Comparison of ENCODE assay signal across 8 cellular contexts in genomic region chr2:185738679-185739472, GRCh38. TPM values are rescaled to one million over a fixed set of nuclear protein-coding genes. Genes with fewer than 3 reads are reported as not detected.
DNase-seq lines count a peak whose midpoint lies in the region; ATAC-seq, FAIRE-seq and TF ChIP-seq lines count a peak whose summit lies in the region.
"Had no signal": no experiment of that assay in that cellular context is flagged by ENCODE, and none has a peak within 500 bp of the region (broad histone marks: within the 10 kb centered on the region; RNA-seq: fewer than 3 reads in every experiment).

FSIP2 (plus strand) TSS chr2:185738804; CDS start chr2:185738895, 91 bp downstream.

- H3K4me3 ChIP-seq in liver (ENCODE audit: low read depth in 1 of 3, low read length in 3 of 3) = peak within 1 kb of the TSS in 2 of 3 donors; percentile 48 to 49

- TF ChIP-seq CTCF in RWPE1 (conservative IDR thresholded peaks at IDR 0.05; ENCODE audit: low read depth) (peak; percentile 85), liver (IDR thresholded peaks at IDR 0.05; ENCODE audit: low read depth, low read length, missing input control) (peak; percentile 92)

- DNase-seq in RWPE1 (ENCODE audit: low spot score) = peak; percentile 49
- DNase-seq in dermis blood vessel endothelial cell = peak; percentile 65
- DNase-seq in stimulated activated effector memory CD8-positive, alpha-beta T cell treated with anti-CD3 and anti-CD28 coated beads, Interleukin-12 subunit alpha, Interleukin-12 subunit beta, amount 100 ng/mL, for 72 hours (ENCODE audit: low spot score in 2 of 2) = peak in 1 of 2 donors; percentile 52
- no peak for DNase-seq in H54 (ENCODE audit: insufficient read length, low spot score)

- ATAC-seq in GM18519 (IDR thresholded peaks at IDR 0.05; ENCODE audit: low FRiP score, unreplicated experiment) (peak; percentile 98), HG02763 (IDR thresholded peaks at IDR 0.05; ENCODE audit: unreplicated experiment) (peak; percentile 99)
- peak; percentile 70 for ATAC-seq in stimulated activated effector memory CD8-positive, alpha-beta T cell treated with anti-CD3 and anti-CD28 coated beads, Interleukin-12 subunit alpha, Interleukin-12 subunit beta, amount 100 ng/mL, for 72 hours

- no peak within 1 kb of the TSS for H3K4me3 Mint-ChIP-seq in stimulated activated effector memory CD8-positive, alpha-beta T cell treated with anti-CD3 and anti-CD28 coated beads, Interleukin-12 subunit alpha, Interleukin-12 subunit beta, amount 100 ng/mL, for 72 hours
- H3K4me3 Mint-ChIP-seq: activated naive CD4-positive, alpha-beta T cell treated with anti-CD3 and anti-CD28 coated beads, Interleukin-2, amount 50 U/mL, for 24 hours had no signal

- TF ChIP-seq POLR2A in H54 (IDR thresholded peaks at IDR 0.05; ENCODE audit: low read depth, low read length) = no peak

- POLR2A ChIA-PET in RWPE1 (lab: Yijun Ruan, JAX; ENCODE audit: low non-redundant PET) = no interaction called here

- no peak within 1 kb of the TSS for H3K9ac ChIP-seq in liver (ENCODE audit: low read depth in 1 of 2, low read length in 2 of 2)

- H3K9me3 Mint-ChIP-seq in stimulated activated effector memory CD8-positive, alpha-beta T cell treated with anti-CD3 and anti-CD28 coated beads, Interleukin-12 subunit alpha, Interleukin-12 subunit beta, amount 100 ng/mL, for 72 hours = peaks cover 20% of the 10 kb centered on the region

- CTCF ChIA-PET in RWPE1 (lab: Yijun Ruan, JAX) = interaction anchor here (0.6 to 1.2 kb wide), 3 partner anchors 8 to 649 kb away, joined by 3 to 10 read pairs (median 5); no protein-coding TSS in a partner anchor

- H3K27ac ChIP-seq in RWPE1 (no peak within 1 kb of the TSS), liver (ENCODE audit: low read depth in 1 of 2, low read length in 2 of 2) (no peak within 1 kb of the TSS)

- H3K9me3 ChIP-seq in liver (ENCODE audit: control insufficient read depth in 4 of 4, low read length in 3 of 4) = peaks cover 0 to 15% (median 0%) of the 10 kb centered on the region in 4 donors

- no peak for FAIRE-seq in H54 (lab: Jason Lieb, UNC)

- H3K36me3 ChIP-seq in liver (ENCODE audit: control insufficient read depth in 4 of 4, insufficient read depth in 3 of 4, low read depth in 1 of 4, low read length in 3 of 4) = no peaks in the 10 kb centered on the region

- H3K27ac Mint-ChIP-seq in stimulated activated effector memory CD8-positive, alpha-beta T cell treated with anti-CD3 and anti-CD28 coated beads, Interleukin-12 subunit alpha, Interleukin-12 subunit beta, amount 100 ng/mL, for 72 hours = no peak within 1 kb of the TSS
- H3K27ac Mint-ChIP-seq: activated naive CD4-positive, alpha-beta T cell treated with anti-CD3 and anti-CD28 coated beads, Interleukin-2, amount 50 U/mL, for 24 hours had no signal

- H3K4me1 ChIP-seq in liver (ENCODE audit: control insufficient read depth in 4 of 4, insufficient read depth in 4 of 4, low read length in 3 of 4) = no peaks in the 10 kb centered on the region

- 13% methylated on average over 59 of the region's 59 CpGs for WGBS in liver

- H3K27me3 ChIP-seq in liver (ENCODE audit: control insufficient read depth in 4 of 4, insufficient read depth in 4 of 4, low read length in 3 of 4) = peaks cover 0 to 2% (median 0%) of the 10 kb centered on the region in 4 donors

- no peaks in the 10 kb centered on the region for H3K36me3 Mint-ChIP-seq in stimulated activated effector memory CD8-positive, alpha-beta T cell treated with anti-CD3 and anti-CD28 coated beads, Interleukin-12 subunit alpha, Interleukin-12 subunit beta, amount 100 ng/mL, for 72 hours
- H3K36me3 Mint-ChIP-seq: activated naive CD4-positive, alpha-beta T cell treated with anti-CD3 and anti-CD28 coated beads, Interleukin-2, amount 50 U/mL, for 24 hours had no signal

- TF ChIP-seq RAD21 in liver (IDR thresholded peaks at IDR 0.05) = peak; percentile 74 to 93

- H3K4me1 Mint-ChIP-seq in stimulated activated effector memory CD8-positive, alpha-beta T cell treated with anti-CD3 and anti-CD28 coated beads, Interleukin-12 subunit alpha, Interleukin-12 subunit beta, amount 100 ng/mL, for 72 hours = peaks cover 4% of the 10 kb centered on the region
- H3K4me1 Mint-ChIP-seq: activated naive CD4-positive, alpha-beta T cell treated with anti-CD3 and anti-CD28 coated beads, Interleukin-2, amount 50 U/mL, for 24 hours had no signal

TF ChIP-seq in liver, 16 proteins besides CTCF, POLR2A, EP300 and RAD21:
- TF ChIP-seq FOXA2 (IDR thresholded peaks at IDR 0.05) = no peak
- no peak for TF ChIP-seq EGR1 (IDR thresholded peaks at IDR 0.05; ENCODE audit: low read depth in 2 of 2)
- TF ChIP-seq HNF4G (IDR thresholded peaks at IDR 0.05) = no peak
- peak in 1 of 2 donors; percentile 9 for TF ChIP-seq RXRA (IDR thresholded peaks at IDR 0.05)
- TF ChIP-seq MAX (IDR thresholded peaks at IDR 0.05) = no peak
TF ChIP-seq in liver: peak in this region for 1.

RNA-seq across cellular contexts. Expression of gene FSIP2, which starts in this region (rescaled TPM):
- total RNA-seq in dermis blood vessel endothelial cell (0.05 and 0.17 TPM in 2 replicates), liver (under 1 TPM; 0.05 to 0.33 TPM)
- under 1 TPM; 0.01 to 0.75 TPM for polyA plus RNA-seq in liver

Comparison
In these comparisons a context has a peak if more than half of its experiments do, and no peak if none do; other contexts are left out.
1. Peak in DNase-seq in dermis blood vessel endothelial cell; RNA of the gene not detected or under 1 TPM.